ENCODE assay signal across 25 cellular contexts in genomic region chr4:176834531-176834930, GRCh38. TPM values are rescaled to one million over a fixed set of nuclear protein-coding genes. Genes with fewer than 3 reads are reported as not detected.
"Had no signal": no experiment of that assay in that cellular context is flagged by ENCODE, and none has a peak within 500 bp of the region (broad histone marks: within the 10 kb centered on the region; RNA-seq: fewer than 3 reads in every experiment).

No MANE protein-coding gene starts in this region.

- H3K36me3 Mint-ChIP-seq: immature natural killer cell; memory B cell; naive B cell; natural killer cell; neural progenitor cell; stimulated activated effector memory CD8-positive, alpha-beta T cell treated with anti-CD3 and anti-CD28 coated beads, Interleukin-12 subunit alpha, Interleukin-12 subunit beta, amount 100 ng/mL, for 72 hours; type B pancreatic cell had no signal

- H3K9ac ChIP-seq: neural progenitor cell, parathyroid adenoma had no signal

- H3K9me3 Mint-ChIP-seq: naive B cell; nephron progenitor cell; neural progenitor cell; stimulated activated naive CD8-positive, alpha-beta T cell treated with anti-CD3 and anti-CD28 coated beads, Interleukin-15, Interleukin-2, amounts not matched to agents 100 ng/mL and 50 ng/mL, for 24 hours; type B pancreatic cell had no signal

- H3K9me3 ChIP-seq: left ventricle myocardium inferior, neutrophil, spleen, tibial nerve, uterus had no signal

- H3K4me3 Mint-ChIP-seq: immature natural killer cell; memory B cell; naive B cell; natural killer cell; nephron progenitor cell; neural progenitor cell; stimulated activated effector memory CD8-positive, alpha-beta T cell treated with anti-CD3 and anti-CD28 coated beads, Interleukin-12 subunit alpha, Interleukin-12 subunit beta, amount 100 ng/mL, for 72 hours; stimulated activated naive CD8-positive, alpha-beta T cell treated with anti-CD3 and anti-CD28 coated beads, Interleukin-15, Interleukin-2, amounts not matched to agents 100 ng/mL and 50 ng/mL, for 24 hours; type B pancreatic cell had no signal

- H3K4me1 Mint-ChIP-seq: immature natural killer cell; memory B cell; natural killer cell; stimulated activated effector memory CD8-positive, alpha-beta T cell treated with anti-CD3 and anti-CD28 coated beads, Interleukin-12 subunit alpha, Interleukin-12 subunit beta, amount 100 ng/mL, for 72 hours had no signal

- H2AFZ ChIP-seq: parathyroid adenoma had no signal

- DNase-seq: hypothalamus; immature natural killer cell; islet precursor cell; left ventricle myocardium inferior; naive B cell; natural killer cell; nephron progenitor cell; occipital lobe; right cardiac atrium; spleen; stimulated activated CD4-positive, alpha-beta T cell treated with anti-CD3 and anti-CD28 coated beads, Interleukin-4, amount 100 ng/mL, for 24 hours; stimulated activated naive CD4-positive, alpha-beta T cell; substantia nigra; uterus had no signal

- H3K27ac ChIP-seq: left ventricle myocardium inferior, neutrophil, parathyroid adenoma, skin epidermis, spleen, tibial nerve, uterus had no signal

- H3K36me3 ChIP-seq: left ventricle myocardium inferior, neural progenitor cell, neutrophil, spleen, tibial nerve, uterus had no signal

- H3K4me3 ChIP-seq: left ventricle myocardium inferior, lung, neural progenitor cell, skin epidermis, spleen, tibial nerve, uterus had no signal

- H3K27me3 Mint-ChIP-seq: memory B cell; naive B cell; progenitor cell of endocrine pancreas; stimulated activated naive CD8-positive, alpha-beta T cell treated with anti-CD3 and anti-CD28 coated beads, Interleukin-15, Interleukin-2, amounts not matched to agents 100 ng/mL and 50 ng/mL, for 24 hours; type B pancreatic cell had no signal

- H3K27ac Mint-ChIP-seq: immature natural killer cell; memory B cell; naive B cell; natural killer cell; nephron progenitor cell; neural progenitor cell; progenitor cell of endocrine pancreas; stimulated activated effector memory CD8-positive, alpha-beta T cell treated with anti-CD3 and anti-CD28 coated beads, Interleukin-12 subunit alpha, Interleukin-12 subunit beta, amount 100 ng/mL, for 72 hours; stimulated activated naive CD8-positive, alpha-beta T cell treated with anti-CD3 and anti-CD28 coated beads, Interleukin-15, Interleukin-2, amounts not matched to agents 100 ng/mL and 50 ng/mL, for 24 hours; type B pancreatic cell had no signal

- H3K79me2 ChIP-seq: parathyroid adenoma had no signal

- H3K4me1 ChIP-seq: left ventricle myocardium inferior, parathyroid adenoma, spleen, uterus had no signal

- H3K27me3 ChIP-seq: neural progenitor cell, neutrophil, spleen, tibial nerve, uterus had no signal

RNA-seq across cellular contexts. Expression of gene VEGFC, which starts 41.8 kb away (rescaled TPM):
- total RNA-seq: natural killer cell had no signal
- polyA plus RNA-seq: immature natural killer cell had no signal
